11 cellular contexts compared by ENCODE assay signal in genomic region chr19:47510516-47511127, GRCh38. TPM values are rescaled to one million over a fixed set of nuclear protein-coding genes. Genes with fewer than 3 reads are reported as not detected.
A peak's percentile ranks its signal among the peaks of the same experiment; 100 is the strongest.
DNase-seq lines count a peak whose midpoint lies in the region; TF ChIP-seq lines count a peak whose summit lies in the region.
"Had no signal": no experiment of that assay in that cellular context is flagged by ENCODE, and none has a peak within 500 bp of the region (broad histone marks: within the 10 kb centered on the region; RNA-seq: fewer than 3 reads in every experiment).

No MANE protein-coding gene starts in this region.

- H3K9me3 ChIP-seq in breast epithelium (no peaks in the 10 kb centered on the region), thyroid gland (no peaks in the 10 kb centered on the region)

- no peak overlapping the region for H4K5ac ChIP-seq in mesendoderm (ENCODE audit: low read length)

- H4K8ac ChIP-seq in mesendoderm (ENCODE audit: low read depth, low read length): no peak overlapping the region

- H3K4me1 ChIP-seq in breast epithelium: peaks cover 38 to 67% of the 10 kb centered on the region in 2 donors
- no peaks in the 10 kb centered on the region for H3K4me1 ChIP-seq in mesendoderm (ENCODE audit: control insufficient read depth, low read depth, low read length)
- H3K4me1 ChIP-seq in thyroid gland: peaks cover 69 to 72% of the 10 kb centered on the region in 2 donors

- TF ChIP-seq CTCF in breast epithelium (IDR thresholded peaks at IDR 0.05) (no peak), thyroid gland (IDR thresholded peaks at IDR 0.05) (no peak)

- intact Hi-C loops in breast epithelium (cut with DNase I; ENCODE audit: low total_unique reads): no loop called here
- intact Hi-C loops in thyroid gland (cut with DNase I): loop anchor here (10.0 kb wide), 1 partner anchor 76 kb away; no protein-coding TSS in a partner anchor

- H3K4me3 ChIP-seq in breast epithelium (peak overlapping the region in 2 of 3 donors; percentile 86 to 97), mesendoderm (ENCODE audit: low read length) (no peak overlapping the region), thyroid gland (replicated peaks in 1 of 3) (no peak overlapping the region)

- H3K36me3 Mint-ChIP-seq in T-helper 2 cell treated with Interferon-gamma antibody and Interleukin-4, amounts not matched to agents 5 μg/mL and 100 μg/mL, for 36 hours (ENCODE audit: low read depth): peaks cover 6% of the 10 kb centered on the region

- no peak overlapping the region for H2BK5ac ChIP-seq in mesendoderm (ENCODE audit: low read length)

- no peak for DNase-seq in T-helper 2 cell treated with Interferon-gamma antibody and Interleukin-4, amounts not matched to agents 5 μg/mL and 100 μg/mL, for 36 hours (ENCODE audit: low spot score)
- DNase-seq in T-helper 2 cell: no peak
- no peak for DNase-seq in breast epithelium (ENCODE audit: low spot score in 2 of 2)
- DNase-seq in mesendoderm: no peak
- no peak for DNase-seq in thyroid gland
- no peak for DNase-seq in HuH-7 (ENCODE audit: low spot score)
- no peak for DNase-seq in KBM-7
- no peak for DNase-seq in effector CD4-positive, alpha-beta T cell
- DNase-seq: activated CD8-positive, alpha-beta memory T cell treated with anti-CD3 and anti-CD28 coated beads for 24 hours; NCI-H1417 had no signal

- TF ChIP-seq POLR2A in breast epithelium (IDR thresholded peaks at IDR 0.05) (no peak), thyroid gland (IDR thresholded peaks at IDR 0.05) (no peak)

- no peak overlapping the region for H3K23ac ChIP-seq in mesendoderm (ENCODE audit: low read length)

- no peak overlapping the region for H3K4me3 Mint-ChIP-seq in T-helper 2 cell treated with Interferon-gamma antibody and Interleukin-4, amounts not matched to agents 5 μg/mL and 100 μg/mL, for 36 hours

- no CpG with 5 or more reads among the region's 12 CpGs for WGBS in mesendoderm (ENCODE audit: extremely low coverage, insufficient coverage, low lambda C conversion rate)
- WGBS in thyroid gland, 2 donors: 69 to 79% methylated on average over 9 to 10 of the region's 12 CpGs

- H3K79me1 ChIP-seq in mesendoderm (ENCODE audit: low read length): peaks cover 39% of the 10 kb centered on the region

- H3K9me3 Mint-ChIP-seq in T-helper 2 cell treated with Interferon-gamma antibody and Interleukin-4, amounts not matched to agents 5 μg/mL and 100 μg/mL, for 36 hours: no peaks in the 10 kb centered on the region

- peak overlapping the region; percentile 11 for H3K27ac Mint-ChIP-seq in T-helper 2 cell treated with Interferon-gamma antibody and Interleukin-4, amounts not matched to agents 5 μg/mL and 100 μg/mL, for 36 hours

- H3K27ac ChIP-seq in breast epithelium (peak overlapping the region; percentile 94 to 99), mesendoderm (ENCODE audit: low read depth, low read length) (no peak overlapping the region), thyroid gland (peak overlapping the region; percentile 39 to 92 (median 75))

- H3K4me2 ChIP-seq in mesendoderm (ENCODE audit: low read length): no peak overlapping the region

- H3K36me3 ChIP-seq in breast epithelium (no peaks in the 10 kb centered on the region), mesendoderm (ENCODE audit: control insufficient read depth, insufficient read depth, low read length) (no peaks in the 10 kb centered on the region), thyroid gland (no peaks in the 10 kb centered on the region)

- H2AK5ac ChIP-seq in mesendoderm (ENCODE audit: low read length): no peak overlapping the region

- no peaks in the 10 kb centered on the region for H3K27me3 Mint-ChIP-seq in T-helper 2 cell treated with Interferon-gamma antibody and Interleukin-4, amounts not matched to agents 5 μg/mL and 100 μg/mL, for 36 hours (ENCODE audit: low read depth)

- no peaks in the 10 kb centered on the region for H3K27me3 ChIP-seq in breast epithelium
- H3K27me3 ChIP-seq in mesendoderm (ENCODE audit: insufficient read depth, low read length, poor library complexity): no peaks in the 10 kb centered on the region
- no peaks in the 10 kb centered on the region for H3K27me3 ChIP-seq in thyroid gland

- in situ Hi-C loops in KBM-7 (cut with MboI; ENCODE audit: low pct_unique_long_range_greater_than_20kb, low sequenced_read_pairs): no loop called here

- no peak overlapping the region for H3K9ac ChIP-seq in mesendoderm (ENCODE audit: low read length)

- H3K79me2 ChIP-seq in mesendoderm (ENCODE audit: control insufficient read depth, insufficient read depth, low read length): peaks cover 41% of the 10 kb centered on the region

- H2BK120ac ChIP-seq in mesendoderm (ENCODE audit: low read depth, low read length): no peak overlapping the region

- H3K4me1 Mint-ChIP-seq in T-helper 2 cell treated with Interferon-gamma antibody and Interleukin-4, amounts not matched to agents 5 μg/mL and 100 μg/mL, for 36 hours (ENCODE audit: low read depth): peaks cover 21% of the 10 kb centered on the region

- no peak overlapping the region for H2BK15ac ChIP-seq in mesendoderm (replicated peaks; ENCODE audit: low read depth)

- H3K56ac ChIP-seq in mesendoderm (ENCODE audit: low read length): peak overlapping the region; percentile 6

- H3K4ac ChIP-seq in mesendoderm (ENCODE audit: low read depth, low read length): no peak overlapping the region

- H3K18ac ChIP-seq in mesendoderm (ENCODE audit: low read length): no peak overlapping the region

RNA-seq across cellular contexts. Expression of gene NAPA, which starts 4.2 kb away (rescaled TPM):
- 100 to 1,000 TPM in 1 of 3 donors, 10 to 100 TPM in 2; 82.4 to 117 (median 96.0) TPM for total RNA-seq in breast epithelium
- polyA plus RNA-seq in mesendoderm (2013, experiment 1 of 2): 55.9 TPM
- 55.5 TPM for polyA plus RNA-seq in mesendoderm (2013, experiment 2 of 2)
- 100 to 1,000 TPM; 146 to 354 (median 213) TPM for total RNA-seq in thyroid gland

RNA-seq across cellular contexts. Expression of gene KPTN, which starts 26.6 kb away (rescaled TPM):
- total RNA-seq in breast epithelium (1 to 10 TPM; 4.6 to 6.6 (median 6.3) TPM), thyroid gland (1 to 10 TPM; 7.0 to 8.9 (median 7.3) TPM)
- polyA plus RNA-seq in mesendoderm (2013, experiment 1 of 2): 22.4 TPM
- polyA plus RNA-seq in mesendoderm (2013, experiment 2 of 2): 22.2 TPM

RNA-seq across cellular contexts. Expression of gene SLC8A2, which starts 38.9 kb away (rescaled TPM):
- total RNA-seq in breast epithelium: under 1 TPM in 2 of 3 donors, not detected in 1; under 0.01 to 0.29 TPM
- 0.69 TPM for polyA plus RNA-seq in mesendoderm (2013, experiment 1 of 2)
- 0.67 TPM for polyA plus RNA-seq in mesendoderm (2013, experiment 2 of 2)
- total RNA-seq in thyroid gland: under 1 TPM in 2 of 4 donors, not detected in 2; 0.29 to 0.59 TPM
- total RNA-seq: A172 had no signal

Comparison
In these comparisons a context has a peak if more than half of its experiments do, and no peak if none do; other contexts are left out.
1. H3K4me3 ChIP-seq: peak in breast epithelium (2 of 3); none in mesendoderm (single experiment) and thyroid gland (0 of 3).